In the genomic region with DNA sequence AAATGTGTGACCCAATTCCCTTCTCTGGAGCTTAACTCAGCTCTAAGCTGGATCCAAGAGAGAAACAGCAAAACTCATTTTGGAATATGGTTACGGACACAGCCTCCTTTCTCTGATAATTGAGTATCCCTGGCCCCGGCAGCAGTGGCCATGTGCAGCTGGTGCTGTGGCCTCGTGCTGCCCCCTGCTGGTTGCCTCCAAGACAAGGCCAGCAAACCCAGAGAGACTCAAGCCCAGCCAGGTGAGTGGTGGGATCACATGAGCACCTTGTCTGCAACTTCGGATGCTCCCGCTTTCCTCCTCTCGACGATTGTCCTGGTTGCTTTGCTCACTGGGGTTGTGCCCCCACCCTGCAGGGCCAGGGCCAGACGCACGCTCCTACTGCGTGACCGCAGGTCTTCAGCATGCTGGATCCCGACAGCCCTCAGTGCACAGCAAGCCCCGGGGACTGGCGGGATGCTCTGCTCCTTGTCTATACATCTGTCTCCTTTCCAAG, we compare ENCODE assay signal across 1 cellular context.
A peak's percentile ranks its signal among the peaks of the same experiment; 100 is the strongest.
TF ChIP-seq lines count a peak whose summit lies in the region.

No MANE protein-coding gene starts in this region.

TF ChIP-seq in K562, 482 proteins besides CTCF, POLR2A, EP300 and RAD21 (continued from another document):
- TF ChIP-seq, protein P1, sequence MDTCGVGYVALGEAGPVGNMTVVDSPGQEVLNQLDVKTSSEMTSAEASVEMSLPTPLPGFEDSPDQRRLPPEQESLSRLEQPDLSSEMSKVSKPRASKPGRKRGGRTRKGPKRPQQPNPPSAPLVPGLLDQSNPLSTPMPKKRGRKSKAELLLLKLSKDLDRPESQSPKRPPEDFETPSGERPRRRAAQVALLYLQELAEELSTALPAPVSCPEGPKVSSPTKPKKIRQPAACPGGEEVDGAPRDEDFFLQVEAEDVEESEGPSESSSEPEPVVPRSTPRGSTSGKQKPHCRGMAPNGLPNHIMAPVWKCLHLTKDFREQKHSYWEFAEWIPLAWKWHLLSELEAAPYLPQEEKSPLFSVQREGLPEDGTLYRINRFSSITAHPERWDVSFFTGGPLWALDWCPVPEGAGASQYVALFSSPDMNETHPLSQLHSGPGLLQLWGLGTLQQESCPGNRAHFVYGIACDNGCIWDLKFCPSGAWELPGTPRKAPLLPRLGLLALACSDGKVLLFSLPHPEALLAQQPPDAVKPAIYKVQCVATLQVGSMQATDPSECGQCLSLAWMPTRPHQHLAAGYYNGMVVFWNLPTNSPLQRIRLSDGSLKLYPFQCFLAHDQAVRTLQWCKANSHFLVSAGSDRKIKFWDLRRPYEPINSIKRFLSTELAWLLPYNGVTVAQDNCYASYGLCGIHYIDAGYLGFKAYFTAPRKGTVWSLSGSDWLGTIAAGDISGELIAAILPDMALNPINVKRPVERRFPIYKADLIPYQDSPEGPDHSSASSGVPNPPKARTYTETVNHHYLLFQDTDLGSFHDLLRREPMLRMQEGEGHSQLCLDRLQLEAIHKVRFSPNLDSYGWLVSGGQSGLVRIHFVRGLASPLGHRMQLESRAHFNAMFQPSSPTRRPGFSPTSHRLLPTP (IDR thresholded peaks at IDR 0.05; ENCODE audit: borderline replicate concordance, extremely low read depth, insufficient read length): no peak
- TF ChIP-seq KDM5B (IDR thresholded peaks at IDR 0.05; ENCODE audit: insufficient replicate concordance, low read depth, low read length): no peak
- no peak for TF ChIP-seq NUFIP1 (IDR thresholded peaks at IDR 0.05; ENCODE audit: partially characterized antibody)
- TF ChIP-seq CC2D1A (IDR thresholded peaks at IDR 0.05): peak; percentile 83
- peak; percentile 99 for TF ChIP-seq ZNF24 (IDR thresholded peaks at IDR 0.05)
- TF ChIP-seq ZFP36 (IDR thresholded peaks at IDR 0.05; ENCODE audit: low read depth, low read length, partially characterized antibody): peak; percentile 37
- TF ChIP-seq HOMEZ (CRISPR knock-in tag; IDR thresholded peaks at IDR 0.05): no peak
- peak; percentile 77 for TF ChIP-seq ZEB2 (IDR thresholded peaks at IDR 0.05)
- peak; percentile 26; the same call in 1 of the 2 replicates for TF ChIP-seq ESRRA (IDR thresholded peaks at IDR 0.05; ENCODE audit: borderline replicate concordance, low read depth)
- peak; percentile 22; the same call in 1 of the 2 replicates for TF ChIP-seq ZKSCAN1 (IDR thresholded peaks at IDR 0.05; ENCODE audit: low read depth, low read length)
- TF ChIP-seq ELK3 (CRISPR knock-in tag; IDR thresholded peaks at IDR 0.05): no peak
- TF ChIP-seq NBN (IDR thresholded peaks at IDR 0.05; ENCODE audit: low read depth): no peak
- TF ChIP-seq MED1 (CRISPR knock-in tag; IDR thresholded peaks at IDR 0.05; ENCODE audit: borderline replicate concordance): 0 out of 2 replicates have a peak, but pooled peaks have one; percentile 79
- no peak for TF ChIP-seq CBX1 (IDR thresholded peaks at IDR 0.05; ENCODE audit: low read depth)
- TF ChIP-seq TSC22D4 (tag; IDR thresholded peaks at IDR 0.05): no peak
- peak in 1 of 2 experiments; percentile 69; a peak in 2 of 4 replicates for TF ChIP-seq RCOR1 (IDR thresholded peaks at IDR 0.05; ENCODE audit: borderline replicate concordance in 1 of 2, low read depth in 2 of 2, low read length in 2 of 2)
- TF ChIP-seq, protein P2, sequence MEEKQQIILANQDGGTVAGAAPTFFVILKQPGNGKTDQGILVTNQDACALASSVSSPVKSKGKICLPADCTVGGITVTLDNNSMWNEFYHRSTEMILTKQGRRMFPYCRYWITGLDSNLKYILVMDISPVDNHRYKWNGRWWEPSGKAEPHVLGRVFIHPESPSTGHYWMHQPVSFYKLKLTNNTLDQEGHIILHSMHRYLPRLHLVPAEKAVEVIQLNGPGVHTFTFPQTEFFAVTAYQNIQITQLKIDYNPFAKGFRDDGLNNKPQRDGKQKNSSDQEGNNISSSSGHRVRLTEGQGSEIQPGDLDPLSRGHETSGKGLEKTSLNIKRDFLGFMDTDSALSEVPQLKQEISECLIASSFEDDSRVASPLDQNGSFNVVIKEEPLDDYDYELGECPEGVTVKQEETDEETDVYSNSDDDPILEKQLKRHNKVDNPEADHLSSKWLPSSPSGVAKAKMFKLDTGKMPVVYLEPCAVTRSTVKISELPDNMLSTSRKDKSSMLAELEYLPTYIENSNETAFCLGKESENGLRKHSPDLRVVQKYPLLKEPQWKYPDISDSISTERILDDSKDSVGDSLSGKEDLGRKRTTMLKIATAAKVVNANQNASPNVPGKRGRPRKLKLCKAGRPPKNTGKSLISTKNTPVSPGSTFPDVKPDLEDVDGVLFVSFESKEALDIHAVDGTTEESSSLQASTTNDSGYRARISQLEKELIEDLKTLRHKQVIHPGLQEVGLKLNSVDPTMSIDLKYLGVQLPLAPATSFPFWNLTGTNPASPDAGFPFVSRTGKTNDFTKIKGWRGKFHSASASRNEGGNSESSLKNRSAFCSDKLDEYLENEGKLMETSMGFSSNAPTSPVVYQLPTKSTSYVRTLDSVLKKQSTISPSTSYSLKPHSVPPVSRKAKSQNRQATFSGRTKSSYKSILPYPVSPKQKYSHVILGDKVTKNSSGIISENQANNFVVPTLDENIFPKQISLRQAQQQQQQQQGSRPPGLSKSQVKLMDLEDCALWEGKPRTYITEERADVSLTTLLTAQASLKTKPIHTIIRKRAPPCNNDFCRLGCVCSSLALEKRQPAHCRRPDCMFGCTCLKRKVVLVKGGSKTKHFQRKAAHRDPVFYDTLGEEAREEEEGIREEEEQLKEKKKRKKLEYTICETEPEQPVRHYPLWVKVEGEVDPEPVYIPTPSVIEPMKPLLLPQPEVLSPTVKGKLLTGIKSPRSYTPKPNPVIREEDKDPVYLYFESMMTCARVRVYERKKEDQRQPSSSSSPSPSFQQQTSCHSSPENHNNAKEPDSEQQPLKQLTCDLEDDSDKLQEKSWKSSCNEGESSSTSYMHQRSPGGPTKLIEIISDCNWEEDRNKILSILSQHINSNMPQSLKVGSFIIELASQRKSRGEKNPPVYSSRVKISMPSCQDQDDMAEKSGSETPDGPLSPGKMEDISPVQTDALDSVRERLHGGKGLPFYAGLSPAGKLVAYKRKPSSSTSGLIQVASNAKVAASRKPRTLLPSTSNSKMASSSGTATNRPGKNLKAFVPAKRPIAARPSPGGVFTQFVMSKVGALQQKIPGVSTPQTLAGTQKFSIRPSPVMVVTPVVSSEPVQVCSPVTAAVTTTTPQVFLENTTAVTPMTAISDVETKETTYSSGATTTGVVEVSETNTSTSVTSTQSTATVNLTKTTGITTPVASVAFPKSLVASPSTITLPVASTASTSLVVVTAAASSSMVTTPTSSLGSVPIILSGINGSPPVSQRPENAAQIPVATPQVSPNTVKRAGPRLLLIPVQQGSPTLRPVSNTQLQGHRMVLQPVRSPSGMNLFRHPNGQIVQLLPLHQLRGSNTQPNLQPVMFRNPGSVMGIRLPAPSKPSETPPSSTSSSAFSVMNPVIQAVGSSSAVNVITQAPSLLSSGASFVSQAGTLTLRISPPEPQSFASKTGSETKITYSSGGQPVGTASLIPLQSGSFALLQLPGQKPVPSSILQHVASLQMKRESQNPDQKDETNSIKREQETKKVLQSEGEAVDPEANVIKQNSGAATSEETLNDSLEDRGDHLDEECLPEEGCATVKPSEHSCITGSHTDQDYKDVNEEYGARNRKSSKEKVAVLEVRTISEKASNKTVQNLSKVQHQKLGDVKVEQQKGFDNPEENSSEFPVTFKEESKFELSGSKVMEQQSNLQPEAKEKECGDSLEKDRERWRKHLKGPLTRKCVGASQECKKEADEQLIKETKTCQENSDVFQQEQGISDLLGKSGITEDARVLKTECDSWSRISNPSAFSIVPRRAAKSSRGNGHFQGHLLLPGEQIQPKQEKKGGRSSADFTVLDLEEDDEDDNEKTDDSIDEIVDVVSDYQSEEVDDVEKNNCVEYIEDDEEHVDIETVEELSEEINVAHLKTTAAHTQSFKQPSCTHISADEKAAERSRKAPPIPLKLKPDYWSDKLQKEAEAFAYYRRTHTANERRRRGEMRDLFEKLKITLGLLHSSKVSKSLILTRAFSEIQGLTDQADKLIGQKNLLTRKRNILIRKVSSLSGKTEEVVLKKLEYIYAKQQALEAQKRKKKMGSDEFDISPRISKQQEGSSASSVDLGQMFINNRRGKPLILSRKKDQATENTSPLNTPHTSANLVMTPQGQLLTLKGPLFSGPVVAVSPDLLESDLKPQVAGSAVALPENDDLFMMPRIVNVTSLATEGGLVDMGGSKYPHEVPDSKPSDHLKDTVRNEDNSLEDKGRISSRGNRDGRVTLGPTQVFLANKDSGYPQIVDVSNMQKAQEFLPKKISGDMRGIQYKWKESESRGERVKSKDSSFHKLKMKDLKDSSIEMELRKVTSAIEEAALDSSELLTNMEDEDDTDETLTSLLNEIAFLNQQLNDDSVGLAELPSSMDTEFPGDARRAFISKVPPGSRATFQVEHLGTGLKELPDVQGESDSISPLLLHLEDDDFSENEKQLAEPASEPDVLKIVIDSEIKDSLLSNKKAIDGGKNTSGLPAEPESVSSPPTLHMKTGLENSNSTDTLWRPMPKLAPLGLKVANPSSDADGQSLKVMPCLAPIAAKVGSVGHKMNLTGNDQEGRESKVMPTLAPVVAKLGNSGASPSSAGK (IDR thresholded peaks at IDR 0.05): 0 out of 2 replicates have a peak, but pooled peaks have one; percentile 18
- TF ChIP-seq ERF (CRISPR knock-in tag; IDR thresholded peaks at IDR 0.05): no peak
- TF ChIP-seq RB1 (IDR thresholded peaks at IDR 0.05; ENCODE audit: low read depth): peak; percentile 78
- no peak for TF ChIP-seq ZNF75A (CRISPR knock-in tag; IDR thresholded peaks at IDR 0.05)
- TF ChIP-seq CBX3 (IDR thresholded peaks at IDR 0.05; ENCODE audit: borderline replicate concordance in 1 of 2, low read length in 2 of 2): 0 out of 3 replicates have a peak, but pooled peaks of 1 of the 2 experiments have one; percentile 16
- peak; percentile 24 for TF ChIP-seq DACH1 (IDR thresholded peaks at IDR 0.05; ENCODE audit: partially characterized antibody)
- no peak for TF ChIP-seq MTF1 (CRISPR knock-in tag; IDR thresholded peaks at IDR 0.05; ENCODE audit: borderline replicate concordance)
- 0 out of 2 replicates have a peak, but pooled peaks have one; percentile 5 for TF ChIP-seq CREM (IDR thresholded peaks at IDR 0.05; ENCODE audit: low read depth)
TF ChIP-seq in K562: peak in this region for 46.
